Comparison of ENCODE assay signal across 21 cellular contexts in the genomic region with DNA sequence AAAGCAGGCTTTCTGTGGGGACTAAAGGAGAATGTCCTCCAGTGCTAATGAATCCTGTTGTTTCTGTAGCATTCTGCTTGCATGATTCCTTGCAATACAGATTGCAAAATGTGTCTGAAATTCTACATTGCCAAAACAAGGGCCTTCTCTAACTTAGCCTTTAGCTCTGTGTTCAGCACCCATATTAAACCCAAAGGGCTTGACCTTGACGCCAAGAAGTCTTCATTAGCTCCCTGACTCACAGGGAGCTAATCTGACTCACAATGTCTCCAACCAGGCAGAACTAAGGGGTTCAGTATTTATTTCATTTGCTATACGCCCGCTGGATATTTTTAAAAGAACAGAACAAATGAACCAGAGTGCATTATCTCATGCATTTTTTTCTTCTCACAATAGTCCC.
A peak's percentile ranks its signal among the peaks of the same experiment; 100 is the strongest.
DNase-seq lines count a peak whose midpoint lies in the region; ATAC-seq, FAIRE-seq and TF ChIP-seq lines count a peak whose summit lies in the region.
"Had no signal": no experiment of that assay in that cellular context is flagged by ENCODE, and none has a peak within 500 bp of the region (broad histone marks: within the 10 kb centered on the region; RNA-seq: fewer than 3 reads in every experiment).

No MANE protein-coding gene starts in this region.

- H3K27ac ChIP-seq in HEK293 (ENCODE audit: extremely low read depth, low read depth, low read length) (no peak overlapping the region), astrocyte (ENCODE audit: low read depth, low read length) (peak overlapping the region; percentile 60), thyroid gland (no peak overlapping the region), GM23338 (ENCODE audit: low read depth) (no peak overlapping the region)
- H3K27ac ChIP-seq: adrenal gland; BLaER1 treated with 17β-estradiol and CSF1 and Interleukin-3, amounts not matched to agents 10 nM and 100 nM; thoracic aorta had no signal

- H3K27me3 Mint-ChIP-seq in astrocyte (ENCODE audit: low read depth, unreplicated experiment) (peaks cover 7% of the 10 kb centered on the region), GM23338 (ENCODE audit: insufficient read depth, low read depth, poor library complexity) (peaks cover 4% of the 10 kb centered on the region)
- H3K27me3 Mint-ChIP-seq: activated T-helper 17 cell treated with anti-CD3 and anti-CD28 coated beads, Interleukin-2, amount 50 U/mL, for 72 hours; T-cell had no signal

- H3F3A ChIP-seq in GM23338 (replicated peaks; ENCODE audit: low read depth), result no peaks in the 10 kb centered on the region

- intact Hi-C loops in sciatic nerve (cut with DNase I), result no loop called here
- intact Hi-C loops in thyroid gland (cut with DNase I), result no loop called here

- H2AFZ ChIP-seq in astrocyte (ENCODE audit: low read depth, low read length) (peak overlapping the region; percentile 20), GM23338 (no peak overlapping the region)

- H3K4me2 ChIP-seq in astrocyte (ENCODE audit: low read length), result peak overlapping the region; percentile 55
- H3K4me2 ChIP-seq in GM23338, result no peak overlapping the region
- H3K4me2 ChIP-seq: BLaER1 treated with 17β-estradiol and CSF1 and Interleukin-3, amounts not matched to agents 10 nM and 100 nM had no signal

- peak; percentile 83 for FAIRE-seq in astrocyte (lab: Jason Lieb, UNC)
- FAIRE-seq: colon, endothelial cell of umbilical vein, kidney had no signal

- no peaks in the 10 kb centered on the region for H3K36me3 Mint-ChIP-seq in astrocyte (ENCODE audit: low read depth, unreplicated experiment)
- no peaks in the 10 kb centered on the region for H3K36me3 Mint-ChIP-seq in GM23338 (ENCODE audit: low read depth)
- H3K36me3 Mint-ChIP-seq: T-cell had no signal

- TF ChIP-seq CTCF in HEK293 (tag by site-specific recombination; IDR thresholded peaks at IDR 0.05), result no peak
- no peak for TF ChIP-seq CTCF in astrocyte (IDR thresholded peaks at IDR 0.05; ENCODE audit: insufficient read depth, low read depth, low read length)
- no peak for TF ChIP-seq CTCF in thyroid gland (IDR thresholded peaks at IDR 0.05)
- no peak for TF ChIP-seq CTCF in GM23338 (conservative IDR thresholded peaks at IDR 0.05; ENCODE audit: low read depth in 2 of 2)

- H3K9me3 ChIP-seq in HEK293 (ENCODE audit: control insufficient read depth, insufficient read depth, low read depth, low read length), result no peaks in the 10 kb centered on the region
- H3K9me3 ChIP-seq in astrocyte (ENCODE audit: insufficient read depth, low read depth, low read length), result no peaks in the 10 kb centered on the region
- H3K9me3 ChIP-seq in thyroid gland, result no peaks in the 10 kb centered on the region
- H3K9me3 ChIP-seq: adrenal gland, thoracic aorta had no signal

- DNase-seq in astrocyte (ENCODE audit: low read depth), result peak; percentile 84
- DNase-seq in foreskin melanocyte, result peak; percentile 40
- no peak for DNase-seq in sciatic nerve (ENCODE audit: low spot score)
- no peak for DNase-seq in thyroid gland
- no peak for DNase-seq in stimulated activated CD4-positive, alpha-beta T cell treated with anti-CD3 and anti-CD28 coated beads, Interleukin-2, amount 100 ng/mL, for 24 hours
- no peak for DNase-seq in GM23338 (ENCODE audit: low spot score)
- DNase-seq: adrenal gland; DMS79 treated with DMSO at 0.1 percent for 48 hours; IMR-90; kidney; NCI-H1048; NCI-H2171 treated with DMSO at 0.1 percent for 48 hours; nucleus accumbens; stimulated activated CD4-positive, alpha-beta T cell treated with anti-CD3 and anti-CD28 coated beads, Interleukin-4, amount 100 ng/mL, for 4 hours; T-cell had no signal

- no peaks in the 10 kb centered on the region for H3K27me3 ChIP-seq in astrocyte (ENCODE audit: insufficient read depth, low read length)
- H3K27me3 ChIP-seq in thyroid gland, result no peaks in the 10 kb centered on the region
- no peaks in the 10 kb centered on the region for H3K27me3 ChIP-seq in GM23338 (ENCODE audit: insufficient read depth)
- H3K27me3 ChIP-seq: adrenal gland; BLaER1 treated with 17β-estradiol and CSF1 and Interleukin-3, amounts not matched to agents 10 nM and 100 nM had no signal

- ATAC-seq in sciatic nerve (peak; percentile 30), GM23338 (no peak)
- ATAC-seq: activated T-helper 17 cell treated with anti-CD3 and anti-CD28 coated beads, Interleukin-2, amount 50 U/mL, for 72 hours; T-cell had no signal

- no peaks in the 10 kb centered on the region for H4K20me1 ChIP-seq in astrocyte (ENCODE audit: insufficient read depth, low read length)
- H4K20me1 ChIP-seq in GM23338 (replicated peaks; ENCODE audit: insufficient read depth), result no peaks in the 10 kb centered on the region
- H4K20me1 ChIP-seq: BLaER1 treated with 17β-estradiol and CSF1 and Interleukin-3, amounts not matched to agents 10 nM and 100 nM had no signal

- no peaks in the 10 kb centered on the region for H3K9me3 Mint-ChIP-seq in astrocyte (ENCODE audit: unreplicated experiment)
- no peaks in the 10 kb centered on the region for H3K9me3 Mint-ChIP-seq in GM23338

- 56 to 72% methylated on average over 3 of the region's 3 CpGs for WGBS in thyroid gland, 2 donors

- H3K9me2 ChIP-seq in GM23338 (ENCODE audit: insufficient read depth), result no peaks in the 10 kb centered on the region; the same call in 1 of the 2 replicates

- CTCF ChIA-PET in HEK293 (lab: Yijun Ruan, JAX), result no interaction called here

- no peak overlapping the region for H3K27ac Mint-ChIP-seq in astrocyte (ENCODE audit: unreplicated experiment)
- no peak overlapping the region for H3K27ac Mint-ChIP-seq in GM23338
- H3K27ac Mint-ChIP-seq: activated T-helper 17 cell treated with anti-CD3 and anti-CD28 coated beads, Interleukin-2, amount 50 U/mL, for 72 hours; T-cell had no signal

- H3K4me1 Mint-ChIP-seq in astrocyte (ENCODE audit: low read depth, unreplicated experiment), result peaks cover 5% of the 10 kb centered on the region
- peaks cover 15% of the 10 kb centered on the region for H3K4me1 Mint-ChIP-seq in GM23338
- H3K4me1 Mint-ChIP-seq: activated T-helper 17 cell treated with anti-CD3 and anti-CD28 coated beads, Interleukin-2, amount 50 U/mL, for 72 hours; T-cell had no signal

- no peaks in the 10 kb centered on the region for H3K36me3 ChIP-seq in HEK293 (ENCODE audit: control insufficient read depth in 2 of 2, insufficient read depth in 1 of 2, low read length in 2 of 2)
- no peaks in the 10 kb centered on the region for H3K36me3 ChIP-seq in astrocyte (ENCODE audit: insufficient read depth, low read length)
- no peaks in the 10 kb centered on the region for H3K36me3 ChIP-seq in thyroid gland
- no peaks in the 10 kb centered on the region for H3K36me3 ChIP-seq in GM23338 (ENCODE audit: insufficient read depth)
- H3K36me3 ChIP-seq: adrenal gland; BLaER1 treated with 17β-estradiol and CSF1 and Interleukin-3, amounts not matched to agents 10 nM and 100 nM; thoracic aorta had no signal

- no peak overlapping the region for H3K9ac ChIP-seq in astrocyte (ENCODE audit: low read length)
- H3K9ac ChIP-seq: BLaER1 treated with 17β-estradiol and CSF1 and Interleukin-3, amounts not matched to agents 10 nM and 100 nM had no signal

- no peaks in the 10 kb centered on the region for H3K4me1 ChIP-seq in HEK293 (ENCODE audit: control insufficient read depth, insufficient read depth, low read length)
- peaks cover 12% of the 10 kb centered on the region for H3K4me1 ChIP-seq in astrocyte (ENCODE audit: insufficient read depth, low read length)
- no peaks in the 10 kb centered on the region for H3K4me1 ChIP-seq in thyroid gland
- H3K4me1 ChIP-seq in GM23338 (ENCODE audit: insufficient read depth), result peaks cover 4% of the 10 kb centered on the region; the same call in 1 of the 2 replicates
- H3K4me1 ChIP-seq: adrenal gland; BLaER1 treated with 17β-estradiol and CSF1 and Interleukin-3, amounts not matched to agents 10 nM and 100 nM had no signal

- H3K79me2 ChIP-seq in astrocyte (ENCODE audit: insufficient read depth, low read length) (no peaks in the 10 kb centered on the region), GM23338 (replicated peaks; ENCODE audit: insufficient read depth) (no peaks in the 10 kb centered on the region)

- H3K4me3 Mint-ChIP-seq in astrocyte (ENCODE audit: unreplicated experiment), result no peak overlapping the region
- no peak overlapping the region for H3K4me3 Mint-ChIP-seq in GM23338
- H3K4me3 Mint-ChIP-seq: activated T-helper 17 cell treated with anti-CD3 and anti-CD28 coated beads, Interleukin-2, amount 50 U/mL, for 72 hours; T-cell had no signal

- H3K4me3 ChIP-seq in HEK293 (ENCODE audit: low read depth, low read length) (no peak overlapping the region), astrocyte (ENCODE audit: insufficient read depth, low read depth, low read length) (no peak overlapping the region), thyroid gland (replicated peaks in 1 of 3) (no peak overlapping the region), GM23338 (no peak overlapping the region)
- H3K4me3 ChIP-seq: adrenal gland; BLaER1 treated with 17β-estradiol and CSF1 and Interleukin-3, amounts not matched to agents 10 nM and 100 nM; thoracic aorta had no signal

- no peak for TF ChIP-seq POLR2A in thyroid gland (IDR thresholded peaks at IDR 0.05)

- POLR2A ChIA-PET in HEK293 (lab: Yijun Ruan, JAX), result no interaction called here

TF ChIP-seq in HEK293, 187 proteins besides CTCF, POLR2A, EP300 and RAD21 (continues in another document):
- TF ChIP-seq ZNF114 (tag by site-specific recombination; IDR thresholded peaks at IDR 0.05) (no peak), ZNF202 (tag by site-specific recombination; IDR thresholded peaks at IDR 0.05; ENCODE audit: borderline replicate concordance) (no peak)

TF ChIP-seq in GM23338, 12 proteins besides CTCF, POLR2A, EP300 and RAD21:
- no peak for TF ChIP-seq NANOG (IDR thresholded peaks at IDR 0.05; ENCODE audit: borderline replicate concordance)

Comparison
In these comparisons a context has a peak if more than half of its experiments do, and no peak if none do; other contexts are left out.
1. DNase-seq: peak in astrocyte (single experiment) and foreskin melanocyte (single experiment); none in sciatic nerve (single experiment), thyroid gland (0 of 2), stimulated activated CD4-positive, alpha-beta T cell treated with anti-CD3 and anti-CD28 coated beads, Interleukin-2, amount 100 ng/mL, for 24 hours (0 of 2) and GM23338 (single experiment).